In the genomic region with DNA sequence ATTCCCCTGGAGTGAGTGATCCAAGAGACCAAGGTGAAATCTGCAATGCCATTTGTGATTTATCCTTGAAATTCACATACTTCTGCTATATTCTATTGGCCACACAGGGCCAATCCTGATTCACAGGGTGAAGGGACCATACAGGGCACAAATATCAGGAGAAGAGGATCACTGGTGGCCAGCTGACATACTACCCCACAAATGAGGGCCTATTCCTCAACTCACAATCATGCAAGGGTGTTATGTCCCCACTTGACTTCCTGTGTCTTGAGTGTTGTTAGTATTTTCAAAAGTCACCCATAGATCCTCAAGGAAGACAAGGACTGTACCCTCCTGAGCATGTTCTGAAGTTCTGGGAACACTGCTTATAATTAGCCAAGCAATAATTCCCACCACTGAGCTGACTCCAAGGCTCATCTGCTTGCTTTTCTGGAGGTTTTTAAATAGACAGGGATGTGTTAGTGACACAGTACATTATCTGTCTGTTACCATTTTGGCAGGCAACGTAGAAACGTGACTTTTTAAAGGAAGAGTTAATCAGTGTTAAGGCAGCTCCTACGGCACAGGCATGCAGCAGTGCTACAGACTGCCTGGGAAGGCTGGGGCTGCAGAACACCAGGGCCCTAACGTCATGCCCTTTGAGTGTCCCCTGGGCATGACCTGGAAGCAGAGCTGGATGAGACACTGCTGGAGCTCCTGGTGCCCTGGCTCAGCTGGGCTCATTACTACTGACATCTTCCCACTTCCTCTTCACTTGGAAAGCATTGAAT, we compare ENCODE assay signal across 17 cellular contexts.
A peak's percentile ranks its signal among the peaks of the same experiment; 100 is the strongest.
DNase-seq lines count a peak whose midpoint lies in the region; ATAC-seq and TF ChIP-seq lines count a peak whose summit lies in the region.
"Had no signal": no experiment of that assay in that cellular context is flagged by ENCODE, and none has a peak within 500 bp of the region (broad histone marks: within the 10 kb centered on the region; RNA-seq: fewer than 3 reads in every experiment).

No MANE protein-coding gene starts in this region.

- intact Hi-C loops in heart left ventricle (cut with DNase I) = no loop called here
- intact Hi-C loops in left ventricle myocardium superior (cut with micrococcal nuclease) = no loop called here

- H3K27me3 ChIP-seq in heart left ventricle = no peaks in the 10 kb centered on the region
- H3K27me3 ChIP-seq: BE2C had no signal

- H3K27ac ChIP-seq in VCaP (peak overlapping the region; percentile 29), heart left ventricle (peak overlapping the region in 5 of 12 donors; percentile 2 to 46 (median 34))

- peak; percentile 91 to 96 (median 93) for ATAC-seq in heart left ventricle
- peak; percentile 95 for ATAC-seq in left ventricle myocardium superior

- no peak overlapping the region for H3K27ac Mint-ChIP-seq in osteocyte (ENCODE audit: unreplicated experiment)
- no peak overlapping the region for H3K27ac Mint-ChIP-seq in activated T-cell treated with anti-CD3 and anti-CD28 coated beads, Interleukin-2, amount 50 U/mL, for 24 hours
- H3K27ac Mint-ChIP-seq: CD4-positive, CD25-positive, alpha-beta regulatory T cell; CD8-positive, alpha-beta memory T cell; H9 had no signal

- 23 to 31% (median 23%) methylated on average over 4 of the region's 4 CpGs for WGBS in heart left ventricle, 4 donors

- H3K4me1 ChIP-seq in heart left ventricle = peaks cover 0 to 15% (median 10%) of the 10 kb centered on the region in 12 donors

- TF ChIP-seq POLR2A in heart left ventricle (IDR thresholded peaks at IDR 0.05) = no peak

- no peaks in the 10 kb centered on the region for H3K36me3 ChIP-seq in heart left ventricle
- H3K36me3 ChIP-seq: BE2C had no signal

- H3K4me1 Mint-ChIP-seq in osteocyte (ENCODE audit: unreplicated experiment) = no peaks in the 10 kb centered on the region
- H3K4me1 Mint-ChIP-seq in activated T-cell treated with anti-CD3 and anti-CD28 coated beads, Interleukin-2, amount 50 U/mL, for 24 hours (ENCODE audit: low read depth) = no peaks in the 10 kb centered on the region
- H3K4me1 Mint-ChIP-seq: CD4-positive, CD25-positive, alpha-beta regulatory T cell; CD8-positive, alpha-beta memory T cell had no signal

- no peaks in the 10 kb centered on the region for H3K9me3 ChIP-seq in heart left ventricle
- H3K9me3 ChIP-seq: BE2C had no signal

- TF ChIP-seq CTCF in VCaP (conservative IDR thresholded peaks at IDR 0.05) (no peak), heart left ventricle (IDR thresholded peaks at IDR 0.05) (no peak), osteocyte (IDR thresholded peaks at IDR 0.05) (no peak)

- no peaks in the 10 kb centered on the region for H3K36me3 Mint-ChIP-seq in osteocyte (ENCODE audit: unreplicated experiment)
- H3K36me3 Mint-ChIP-seq in activated T-cell treated with anti-CD3 and anti-CD28 coated beads, Interleukin-2, amount 50 U/mL, for 24 hours (ENCODE audit: low read depth) = no peaks in the 10 kb centered on the region
- H3K36me3 Mint-ChIP-seq: CD4-positive, CD25-positive, alpha-beta regulatory T cell; CD8-positive, alpha-beta memory T cell had no signal

- DNase-seq in heart left ventricle (peak in 4 of 5 donors; percentile 15 to 66 (median 28)), left ventricle myocardium superior (peak; percentile 41), osteocyte (ENCODE audit: extremely low spot score, unreplicated experiment) (peak; percentile 40), HT-29 (ENCODE audit: low spot score) (no peak)
- DNase-seq in activated CD4-positive, CD25-positive, alpha-beta regulatory T cell (lab: John Stamatoyannopoulos, UW) = no peak
- DNase-seq in activated T-cell treated with anti-CD3 and anti-CD28 coated beads, Interleukin-2, amount 50 U/mL, for 24 hours = no peak
- DNase-seq: BE2C; C1 segment of cervical spinal cord; CD4-positive, CD25-positive, alpha-beta regulatory T cell; CD8-positive, alpha-beta memory T cell; COR-L47; DMS 273 treated with DMSO at 0.1 percent for 48 hours; DMS53; DND-41; EL; H9 had no signal

- no peaks in the 10 kb centered on the region for H3K9me3 Mint-ChIP-seq in osteocyte (ENCODE audit: unreplicated experiment)
- no peaks in the 10 kb centered on the region for H3K9me3 Mint-ChIP-seq in activated T-cell treated with anti-CD3 and anti-CD28 coated beads, Interleukin-2, amount 50 U/mL, for 24 hours
- H3K9me3 Mint-ChIP-seq: H9 had no signal

- H3K4me3 Mint-ChIP-seq in osteocyte (ENCODE audit: unreplicated experiment) = no peak overlapping the region
- no peak overlapping the region for H3K4me3 Mint-ChIP-seq in activated T-cell treated with anti-CD3 and anti-CD28 coated beads, Interleukin-2, amount 50 U/mL, for 24 hours
- H3K4me3 Mint-ChIP-seq: CD4-positive, CD25-positive, alpha-beta regulatory T cell; CD8-positive, alpha-beta memory T cell; H9 had no signal

- H3K27me3 Mint-ChIP-seq in osteocyte (ENCODE audit: unreplicated experiment) = no peaks in the 10 kb centered on the region
- peaks cover 29% of the 10 kb centered on the region for H3K27me3 Mint-ChIP-seq in activated T-cell treated with anti-CD3 and anti-CD28 coated beads, Interleukin-2, amount 50 U/mL, for 24 hours

- no peak overlapping the region for H3K4me3 ChIP-seq in heart left ventricle

Comparison
In these comparisons a context has a peak if more than half of its experiments do, and no peak if none do; other contexts are left out.
1. DNase-seq: peak in heart left ventricle (4 of 5), left ventricle myocardium superior (single experiment) and osteocyte (single experiment); none in activated CD4-positive, CD25-positive, alpha-beta regulatory T cell (0 of 4), HT-29 (single experiment) and activated T-cell treated with anti-CD3 and anti-CD28 coated beads, Interleukin-2, amount 50 U/mL, for 24 hours (single experiment).